In genomic region chr9:137429974-137430722, GRCh38 we compare ENCODE assay signal across 14 cellular contexts. TPM values are rescaled to one million over a fixed set of nuclear protein-coding genes. Genes with fewer than 3 reads are reported as not detected.
DNase-seq lines count a peak whose midpoint lies in the region; ATAC-seq and TF ChIP-seq lines count a peak whose summit lies in the region.
"Had no signal": no experiment of that assay in that cellular context is flagged by ENCODE, and none has a peak within 500 bp of the region (broad histone marks: within the 10 kb centered on the region; RNA-seq: fewer than 3 reads in every experiment).

No MANE protein-coding gene starts in this region.

- CTCF ChIA-PET in WTC11 (lab: Charles Lee), result interaction anchor here (0.7 kb wide), 1 partner anchor 273 kb away, joined by 3 read pairs; no protein-coding TSS in a partner anchor

- in situ Hi-C loops in G401 (cut with HindIII; ENCODE audit: low sequenced_read_pairs), result no loop called here

- H3K9me3 Mint-ChIP-seq in WTC11, result no peaks in the 10 kb centered on the region
- no peaks in the 10 kb centered on the region for H3K9me3 Mint-ChIP-seq in stimulated activated memory B cell treated with anti-CD40 and anti-IgM and Interleukin-4, amounts not matched to agents 10 μg/mL and 1 μg/mL and 100 μg/mL, for 72 hours
- H3K9me3 Mint-ChIP-seq: dendritic cell treated with granulocyte-macrophage colony-stimulating factor and Interleukin-4, amounts not matched to agents 40 ng/mL and 50 ng/mL, for 4 days; naive thymus-derived CD8-positive, alpha-beta T cell had no signal

- no peak overlapping the region for H3K4me3 Mint-ChIP-seq in WTC11
- peak overlapping the region; percentile 47 for H3K4me3 Mint-ChIP-seq in stimulated activated memory B cell treated with anti-CD40 and anti-IgM and Interleukin-4, amounts not matched to agents 10 μg/mL and 1 μg/mL and 100 μg/mL, for 72 hours
- H3K4me3 Mint-ChIP-seq: dendritic cell treated with granulocyte-macrophage colony-stimulating factor and Interleukin-4, amounts not matched to agents 40 ng/mL and 50 ng/mL, for 4 days; naive thymus-derived CD8-positive, alpha-beta T cell had no signal

- no peaks in the 10 kb centered on the region for H3K27me3 Mint-ChIP-seq in WTC11 (ENCODE audit: low read depth)
- H3K27me3 Mint-ChIP-seq in stimulated activated memory B cell treated with anti-CD40 and anti-IgM and Interleukin-4, amounts not matched to agents 10 μg/mL and 1 μg/mL and 100 μg/mL, for 72 hours, result peaks cover 24% of the 10 kb centered on the region
- H3K27me3 Mint-ChIP-seq: naive thymus-derived CD8-positive, alpha-beta T cell had no signal

- no peaks in the 10 kb centered on the region for H3K4me1 Mint-ChIP-seq in WTC11
- H3K4me1 Mint-ChIP-seq in stimulated activated memory B cell treated with anti-CD40 and anti-IgM and Interleukin-4, amounts not matched to agents 10 μg/mL and 1 μg/mL and 100 μg/mL, for 72 hours, result peaks cover 14% of the 10 kb centered on the region
- H3K4me1 Mint-ChIP-seq: naive thymus-derived CD8-positive, alpha-beta T cell had no signal

- ATAC-seq in WTC11 (peak; percentile 69), GM18873 (IDR thresholded peaks at IDR 0.05; ENCODE audit: low FRiP score, unreplicated experiment) (no peak)
- peak; percentile 45 for ATAC-seq in stimulated activated memory B cell treated with anti-CD40 and anti-IgM and Interleukin-4, amounts not matched to agents 10 μg/mL and 1 μg/mL and 100 μg/mL, for 72 hours
- ATAC-seq: heart left ventricle; naive thymus-derived CD8-positive, alpha-beta T cell had no signal

- no peak overlapping the region for H3K27ac Mint-ChIP-seq in WTC11
- H3K27ac Mint-ChIP-seq in stimulated activated memory B cell treated with anti-CD40 and anti-IgM and Interleukin-4, amounts not matched to agents 10 μg/mL and 1 μg/mL and 100 μg/mL, for 72 hours, result no peak overlapping the region
- H3K27ac Mint-ChIP-seq: dendritic cell treated with granulocyte-macrophage colony-stimulating factor and Interleukin-4, amounts not matched to agents 40 ng/mL and 50 ng/mL, for 4 days; naive thymus-derived CD8-positive, alpha-beta T cell had no signal

- DNase-seq in NCI-H2081 (lab: John Stamatoyannopoulos, UW) (peak; percentile 44), NCI-H2081 treated with DMSO at 0.1 percent for 48 hours (lab: John Stamatoyannopoulos, UW) (no peak), NCI-H146 (lab: John Stamatoyannopoulos, UW) (peak; percentile 75), WTC11 (ENCODE audit: low spot score) (peak; percentile 72), KG1 (lab: John Stamatoyannopoulos, UW) (no peak), G401 (ENCODE audit: low spot score) (no peak)
- DNase-seq: activated gamma-delta T cell treated with Interleukin-2 at 50 U/mL for 16 hours, GM23248, NCI-H510A treated with DMSO at 0.1 percent for 48 hours had no signal

- H3K36me3 Mint-ChIP-seq in WTC11, result no peaks in the 10 kb centered on the region
- no peaks in the 10 kb centered on the region for H3K36me3 Mint-ChIP-seq in stimulated activated memory B cell treated with anti-CD40 and anti-IgM and Interleukin-4, amounts not matched to agents 10 μg/mL and 1 μg/mL and 100 μg/mL, for 72 hours
- H3K36me3 Mint-ChIP-seq: naive thymus-derived CD8-positive, alpha-beta T cell had no signal

- POLR2A ChIA-PET in WTC11 (lab: Charles Lee), result interaction anchor here (0.6 kb wide), 1 partner anchor 32 kb away, joined by 5 read pairs; no protein-coding TSS in a partner anchor

- no peak for TF ChIP-seq CTCF in WTC11 (IDR thresholded peaks at IDR 0.05)

TF ChIP-seq in WTC11, 78 proteins besides CTCF, POLR2A, EP300 and RAD21:
- no peak for TF ChIP-seq JUN (CRISPR knock-in tag; IDR thresholded peaks at IDR 0.05)
- no peak for TF ChIP-seq MYBL2 (CRISPR knock-in tag; IDR thresholded peaks at IDR 0.05)
- no peak for TF ChIP-seq NR2C2 (CRISPR knock-in tag; IDR thresholded peaks at IDR 0.05)
- no peak for TF ChIP-seq CREM (CRISPR knock-in tag; IDR thresholded peaks at IDR 0.05)
- no peak for TF ChIP-seq ZNF317 (CRISPR knock-in tag; IDR thresholded peaks at IDR 0.05; ENCODE audit: borderline replicate concordance, low read depth)
- TF ChIP-seq ZNF219 (CRISPR knock-in tag; IDR thresholded peaks at IDR 0.05; ENCODE audit: borderline replicate concordance), result no peak
- no peak for TF ChIP-seq AFF4 (CRISPR knock-in tag; IDR thresholded peaks at IDR 0.05; ENCODE audit: borderline replicate concordance)

RNA-seq across cellular contexts. Expression of gene NOXA1, which starts 7.0 kb away (rescaled TPM):
- total RNA-seq in WTC11 (2021), result 2.9 to 5.9 TPM (median 4.8 TPM) in 3 replicates
- 0.18 TPM in 1 of 2 replicates, not detected in the other for total RNA-seq in G401 (2014; rRNA removed; shearing (Covaris generic))

RNA-seq across cellular contexts. Expression of gene EXD3, which starts 7.2 kb away (rescaled TPM):
- total RNA-seq in WTC11 (2021), result 20.4 to 23.1 TPM (median 21.2 TPM) in 3 replicates
- 4.8 and 7.9 TPM in 2 replicates for total RNA-seq in G401 (2014; rRNA removed; shearing (Covaris generic))

RNA-seq across cellular contexts. Expression of gene ENTPD8, which starts 11.0 kb away (rescaled TPM):
- 2.0 to 2.5 TPM (median 2.3 TPM) in 3 replicates for total RNA-seq in WTC11 (2021)
- 1.6 and 1.9 TPM in 2 replicates for total RNA-seq in G401 (2014; rRNA removed; shearing (Covaris generic))
- total RNA-seq: GM23248; heart left ventricle; naive thymus-derived CD8-positive, alpha-beta T cell had no signal

RNA-seq across cellular contexts. Expression of gene NSMF, which starts 29.0 kb away (rescaled TPM):
- 61.6 to 63.7 TPM (median 61.9 TPM) in 3 replicates for total RNA-seq in WTC11 (2021)
- 76.9 and 96.6 TPM in 2 replicates for total RNA-seq in G401 (2014; rRNA removed; shearing (Covaris generic))

Comparison
In these comparisons a context has a peak if more than half of its experiments do, and no peak if none do; other contexts are left out.
1. DNase-seq: peak in NCI-H2081 (2 of 2), NCI-H146 (single experiment) and WTC11 (single experiment); none in NCI-H2081 treated with DMSO at 0.1 percent for 48 hours (single experiment), KG1 (single experiment) and G401 (single experiment).